Comparison of ENCODE assay signal across 8 cellular contexts in genomic region chr2:167294031-167294774, GRCh38. TPM values are rescaled to one million over a fixed set of nuclear protein-coding genes. Genes with fewer than 3 reads are reported as not detected.
A peak's percentile ranks its signal among the peaks of the same experiment; 100 is the strongest.
DNase-seq lines count a peak whose midpoint lies in the region; ATAC-seq and TF ChIP-seq lines count a peak whose summit lies in the region.

No MANE protein-coding gene starts in this region.

- peaks cover 18% of the 10 kb centered on the region for H3K23me2 ChIP-seq in H9 (ENCODE audit: insufficient read length, low read depth, low read length, poor library complexity, severe bottlenecking)

- H2BK15ac ChIP-seq in H9 (ENCODE audit: low read depth, low read length) = no peak overlapping the region

- H2AFZ ChIP-seq in ACC112 (ENCODE audit: low read length, unreplicated experiment) (no peak overlapping the region), H9 (ENCODE audit: low read length) (no peak overlapping the region)

- H3K27ac ChIP-seq in ACC112 (ENCODE audit: low read depth, low read length) = no peak overlapping the region
- no peak overlapping the region for H3K27ac ChIP-seq in H9 (ENCODE audit: insufficient read length, low read depth, low read length)
- H3K27ac ChIP-seq in heart left ventricle = no peak overlapping the region
- H3K27ac ChIP-seq in prostate gland = no peak overlapping the region

- intact Hi-C loops in heart left ventricle (cut with DNase I) (no loop called here), prostate gland (cut with DNase I) (loop anchor here (5.0 kb wide), 1 partner anchor 823 kb away; no protein-coding TSS in a partner anchor)

- H2AK5ac ChIP-seq in H9 (ENCODE audit: insufficient read length, low read length) = no peak overlapping the region

- no peaks in the 10 kb centered on the region for H3K36me3 Mint-ChIP-seq in H9 (ENCODE audit: insufficient read depth in 1 of 3, low read depth in 3 of 3)
- H3K36me3 Mint-ChIP-seq in activated naive CD8-positive, alpha-beta T cell = no peaks in the 10 kb centered on the region

- peak in 1 of 4 donors; percentile 21 for ATAC-seq in heart left ventricle
- ATAC-seq in GM21423 (IDR thresholded peaks at IDR 0.05; ENCODE audit: unreplicated experiment) = no peak
- no peak for ATAC-seq in activated CD4-positive, CD25-positive, alpha-beta regulatory T cell treated with anti-CD3 and anti-CD28 coated beads, Interleukin-2, amount 50 U/mL, for 24 hours
- ATAC-seq in GM21737 (IDR thresholded peaks at IDR 0.05; ENCODE audit: unreplicated experiment) = no peak

- H3K56ac ChIP-seq in H9 (ENCODE audit: insufficient read length, low read depth, low read length) = no peak overlapping the region

- no peak overlapping the region for H4K8ac ChIP-seq in H9 (replicated peaks; ENCODE audit: insufficient read length, low read depth, low read length)

- H3K4me3 ChIP-seq in ACC112 (ENCODE audit: low read depth, low read length) (peak overlapping the region; percentile 95), heart left ventricle (peak overlapping the region; percentile 2 to 87 (median 71)), prostate gland (peak overlapping the region; percentile 50 to 51)

- peak overlapping the region in 1 of 3 experiments; percentile 80; a peak in 2 of 7 replicates for H3K27ac Mint-ChIP-seq in H9
- no peak overlapping the region for H3K27ac Mint-ChIP-seq in activated naive CD8-positive, alpha-beta T cell

- peaks cover 65% of the 10 kb centered on the region for H3K27me3 ChIP-seq in ACC112 (ENCODE audit: insufficient read depth, low read length)
- H3K27me3 ChIP-seq in H9 (ENCODE audit: insufficient read depth, low read length) = no peaks in the 10 kb centered on the region
- peaks cover 7 to 71% (median 36%) of the 10 kb centered on the region in 9 donors for H3K27me3 ChIP-seq in heart left ventricle
- H3K27me3 ChIP-seq in prostate gland (replicated peaks; ENCODE audit: insufficient read depth) = peaks cover 5% of the 10 kb centered on the region

- no CpG with 5 or more reads among the region's 35 CpGs for WGBS in H9 (ENCODE audit: extremely low coverage, insufficient read length, low lambda C conversion rate)
- 2 to 4% (median 2%) methylated on average over 21 to 35 of the region's 35 CpGs for WGBS in heart left ventricle, 4 donors
- WGBS in prostate gland = 5% methylated on average over 26 of the region's 35 CpGs

- peak overlapping the region; percentile 68 for H3K4me2 ChIP-seq in H9 (ENCODE audit: insufficient read depth, insufficient read length, low read length)

- no peak overlapping the region for H3K4ac ChIP-seq in H9 (ENCODE audit: low read depth, low read length)

- TF ChIP-seq POLR2A in heart left ventricle (IDR thresholded peaks at IDR 0.05) (no peak), prostate gland (IDR thresholded peaks at IDR 0.05) (no peak)

- H2BK5ac ChIP-seq in H9 (ENCODE audit: insufficient read length, low read length) = no peak overlapping the region

- H4K20me1 ChIP-seq in H9 (ENCODE audit: control insufficient read depth, insufficient read depth, insufficient read length) = peaks cover 4% of the 10 kb centered on the region

- no peak overlapping the region for H4K5ac ChIP-seq in H9 (ENCODE audit: insufficient read length, low read depth, low read length)

- no peaks in the 10 kb centered on the region for H3K79me2 ChIP-seq in ACC112 (ENCODE audit: control insufficient read depth, insufficient read depth, low read length, unreplicated experiment)
- H3K79me2 ChIP-seq in H9 (ENCODE audit: insufficient read depth, low read length) = peaks cover 14% of the 10 kb centered on the region; the same call in 1 of the 2 replicates

- 0 out of 2 replicates have a peak overlapping the region, but pooled peaks have one; percentile 27 for H3K14ac ChIP-seq in H9 (ENCODE audit: insufficient read depth, low read length)

- no peak overlapping the region for H2BK20ac ChIP-seq in H9 (ENCODE audit: low read depth, low read length, poor library complexity, severe bottlenecking)

- no peaks in the 10 kb centered on the region for H3K9me3 Mint-ChIP-seq in H9
- no peaks in the 10 kb centered on the region for H3K9me3 Mint-ChIP-seq in activated naive CD8-positive, alpha-beta T cell (ENCODE audit: low read depth)

- no peak overlapping the region for H3K9ac ChIP-seq in H9 (ENCODE audit: extremely low read depth, insufficient read length, low read length)

- H3K4me1 Mint-ChIP-seq in H9 = peaks cover 49 to 54% of the 10 kb centered on the region in 2 experiments
- peaks cover 14% of the 10 kb centered on the region for H3K4me1 Mint-ChIP-seq in activated naive CD8-positive, alpha-beta T cell (ENCODE audit: low read depth)

- H3K36me3 ChIP-seq in ACC112 (ENCODE audit: insufficient read depth, low read length) = no peaks in the 10 kb centered on the region
- H3K36me3 ChIP-seq in heart left ventricle = no peaks in the 10 kb centered on the region
- no peaks in the 10 kb centered on the region for H3K36me3 ChIP-seq in prostate gland

- no peak overlapping the region for H2BK12ac ChIP-seq in H9 (ENCODE audit: insufficient read length, low read depth, low read length)

- H3K23ac ChIP-seq in H9 (ENCODE audit: insufficient read length, low read depth, low read length) = no peak overlapping the region

- peak overlapping the region; percentile 93 to 98 for H3K4me3 Mint-ChIP-seq in H9
- H3K4me3 Mint-ChIP-seq in activated naive CD8-positive, alpha-beta T cell = peak overlapping the region; percentile 80

- H2BK120ac ChIP-seq in H9 (ENCODE audit: low read depth, low read length, poor library complexity, severe bottlenecking) = no peak overlapping the region

- no peak overlapping the region for H3K18ac ChIP-seq in H9 (ENCODE audit: insufficient read length, low read depth, low read length)

- peaks cover 2% of the 10 kb centered on the region; the same call in 1 of the 2 replicates for H3K27me3 Mint-ChIP-seq in H9 (ENCODE audit: low read depth)
- H3K27me3 Mint-ChIP-seq in activated naive CD8-positive, alpha-beta T cell = peaks cover 40% of the 10 kb centered on the region

- DNase-seq in H9 (no peak), heart left ventricle (peak in 2 of 5 donors; percentile 38 to 51), prostate gland (ENCODE audit: low spot score) (no peak)

- H3K9me3 ChIP-seq in H9 (ENCODE audit: control insufficient read depth, low read depth, low read length) (no peaks in the 10 kb centered on the region), heart left ventricle (no peaks in the 10 kb centered on the region), prostate gland (no peaks in the 10 kb centered on the region)

- H3T11ph ChIP-seq in H9 (ENCODE audit: low read length) = no peak overlapping the region

- H3K79me1 ChIP-seq in H9 (ENCODE audit: insufficient read depth, low read depth, low read length, poor library complexity, severe bottlenecking) = no peaks in the 10 kb centered on the region

- TF ChIP-seq CTCF in H9 (conservative IDR thresholded peaks at IDR 0.05) (peak; percentile 18; the same call in 2 of the 3 replicates), heart left ventricle (IDR thresholded peaks at IDR 0.05) (no peak), prostate gland (IDR thresholded peaks at IDR 0.05) (no peak)

- no peak overlapping the region for H4K91ac ChIP-seq in H9 (ENCODE audit: insufficient read length, low read depth, low read length)

- peaks cover 2% of the 10 kb centered on the region for H3K4me1 ChIP-seq in ACC112 (ENCODE audit: control insufficient read depth, insufficient read depth, low read length, unreplicated experiment)
- H3K4me1 ChIP-seq in H9 (ENCODE audit: insufficient read depth, low read length) = no peaks in the 10 kb centered on the region
- H3K4me1 ChIP-seq in heart left ventricle = peaks cover 0 to 23% (median 14%) of the 10 kb centered on the region in 12 donors
- no peaks in the 10 kb centered on the region for H3K4me1 ChIP-seq in prostate gland (replicated peaks)

RNA-seq across cellular contexts. Expression of gene B3GALT1, which starts 1.4 kb away (rescaled TPM):
- total RNA-seq in H9 (2021) = 10.1 and 10.3 TPM in 2 replicates
- under 1 TPM in 5 of 9 donors, not detected in 4; 0.07 to 0.12 (median 0.09) TPM for total RNA-seq in heart left ventricle
- under 1 TPM in 1 of 2 donors, not detected in 1; 0.03 TPM for polyA plus RNA-seq in heart left ventricle
- total RNA-seq in prostate gland = 1 to 10 TPM in 1 of 2 donors, not detected in 1; 1.4 TPM
